ENCODE assay signal across 1 cellular context in the genomic region with DNA sequence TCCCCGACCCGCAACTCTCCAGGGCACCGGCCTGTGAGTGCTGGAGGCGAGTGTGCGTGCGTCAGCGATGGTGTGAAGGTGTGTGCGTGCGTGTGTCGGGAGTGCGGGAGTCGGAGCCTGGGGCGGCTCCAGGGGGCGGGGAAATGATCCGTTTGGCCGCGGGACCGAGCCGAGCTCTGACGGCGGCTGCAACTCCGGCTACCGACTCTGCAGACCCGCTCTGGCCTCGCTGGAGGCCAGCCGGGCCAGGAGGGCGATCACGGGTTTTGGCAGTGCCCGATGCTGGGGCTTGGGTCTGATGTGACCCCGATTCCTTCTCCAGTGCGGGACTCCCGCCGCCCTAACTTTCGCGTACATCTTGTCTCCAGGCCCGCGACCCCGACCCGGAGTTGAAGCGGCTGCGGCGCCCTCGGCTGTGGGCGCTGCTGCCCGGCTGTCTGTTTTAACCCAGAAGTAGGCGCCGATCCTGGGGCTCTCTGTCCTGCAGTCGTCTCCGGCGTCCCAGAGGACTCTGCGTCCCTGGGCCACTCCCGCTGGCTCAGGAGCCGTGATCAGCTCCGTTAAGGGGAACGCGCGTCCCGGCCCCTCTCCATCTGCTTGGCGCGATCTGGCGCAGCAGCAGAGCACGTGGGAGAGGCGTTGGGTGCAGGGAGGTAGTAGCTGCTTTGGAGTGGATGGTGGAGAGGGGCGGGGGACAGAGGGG.
A peak's percentile ranks its signal among the peaks of the same experiment; 100 is the strongest.
TF ChIP-seq lines count a peak whose summit lies in the region.

No MANE protein-coding gene starts in this region.

TF ChIP-seq in HEK293, 187 proteins besides CTCF, POLR2A, EP300 and RAD21 (continued from another document and continues in another):
- TF ChIP-seq ZNF146 (tag by site-specific recombination; IDR thresholded peaks at IDR 0.05) (0 out of 2 replicates have a peak, but pooled peaks have one; percentile 14), ZNF2 (tag by site-specific recombination; IDR thresholded peaks at IDR 0.05) (0 out of 2 replicates have a peak, but pooled peaks have one; percentile 14), KLF16 (tag by site-specific recombination; IDR thresholded peaks at IDR 0.05) (no peak), ZNF175 (tag by site-specific recombination; IDR thresholded peaks at IDR 0.05) (no peak), ZNF10 (tag by site-specific recombination; IDR thresholded peaks at IDR 0.05) (no peak), OVOL3 (tag by site-specific recombination; IDR thresholded peaks at IDR 0.05) (no peak), ZNF423 (tag by site-specific recombination; IDR thresholded peaks at IDR 0.05) (no peak), KLF10 (tag by site-specific recombination; IDR thresholded peaks at IDR 0.05) (no peak), MZF1 (tag by site-specific recombination; IDR thresholded peaks at IDR 0.05; ENCODE audit: borderline replicate concordance) (no peak), SP3 (tag by site-specific recombination; IDR thresholded peaks at IDR 0.05) (no peak; the same call in 1 of the 2 replicates), ZNF202 (tag by site-specific recombination; IDR thresholded peaks at IDR 0.05; ENCODE audit: borderline replicate concordance) (no peak), OSR2 (tag by site-specific recombination; IDR thresholded peaks at IDR 0.05) (no peak), ZFP41 (tag by site-specific recombination; IDR thresholded peaks at IDR 0.05; ENCODE audit: borderline replicate concordance) (no peak), ZBTB21 (tag by site-specific recombination; IDR thresholded peaks at IDR 0.05) (peak; percentile 49), KLF9 (tag by site-specific recombination; IDR thresholded peaks at IDR 0.05; ENCODE audit: low read depth) (peak; percentile 66), ZBTB17 (tag by site-specific recombination; IDR thresholded peaks at IDR 0.05) (peak; percentile 94), GLIS1 (tag by site-specific recombination; IDR thresholded peaks at IDR 0.05) (peak; percentile 89), ZNF530 (tag by site-specific recombination; IDR thresholded peaks at IDR 0.05; ENCODE audit: low read depth) (no peak), ZNF266 (tag by site-specific recombination; IDR thresholded peaks at IDR 0.05; ENCODE audit: low read depth) (no peak), ZNF624 (tag by site-specific recombination; IDR thresholded peaks at IDR 0.05) (no peak), ZFP37 (tag by site-specific recombination; IDR thresholded peaks at IDR 0.05) (no peak), REPIN1 (tag by site-specific recombination; IDR thresholded peaks at IDR 0.05; ENCODE audit: low read depth) (no peak), ZNF785 (tag by site-specific recombination; IDR thresholded peaks at IDR 0.05) (no peak), ZNF426 (tag by site-specific recombination; IDR thresholded peaks at IDR 0.05) (no peak), ZNF621 (tag by site-specific recombination; IDR thresholded peaks at IDR 0.05) (no peak), ZNF48 (tag by site-specific recombination; IDR thresholded peaks at IDR 0.05) (no peak), ZNF791 (tag by site-specific recombination; IDR thresholded peaks at IDR 0.05) (no peak), ZNF585B (tag by site-specific recombination; IDR thresholded peaks at IDR 0.05) (no peak), ZNF654 (tag by site-specific recombination; IDR thresholded peaks at IDR 0.05; ENCODE audit: low read depth) (no peak), ZSCAN23 (tag by site-specific recombination; IDR thresholded peaks at IDR 0.05) (no peak), SP2 (tag by site-specific recombination; IDR thresholded peaks at IDR 0.05) (peak; percentile 44; the same call in 1 of the 2 replicates), ZNF169 (tag by site-specific recombination; IDR thresholded peaks at IDR 0.05) (0 out of 2 replicates have a peak, but pooled peaks have one; percentile 16), ZNF121 (tag by site-specific recombination; IDR thresholded peaks at IDR 0.05) (no peak), ZBTB20 (tag by site-specific recombination; IDR thresholded peaks at IDR 0.05) (peak; percentile 53; the same call in 1 of the 2 replicates), ZNF335 (tag by site-specific recombination; conservative IDR thresholded peaks at IDR 0.05) (peak; percentile 65), ZNF24 (tag by site-specific recombination; IDR thresholded peaks at IDR 0.05) (no peak; the same call in 1 of the 2 replicates), ZNF184 (tag by site-specific recombination; IDR thresholded peaks at IDR 0.05) (no peak), ZNF16 (tag by site-specific recombination; IDR thresholded peaks at IDR 0.05; ENCODE audit: low read depth) (no peak), ZNF394 (tag by site-specific recombination; IDR thresholded peaks at IDR 0.05; ENCODE audit: borderline replicate concordance) (no peak)
- TF ChIP-seq, protein P1, sequence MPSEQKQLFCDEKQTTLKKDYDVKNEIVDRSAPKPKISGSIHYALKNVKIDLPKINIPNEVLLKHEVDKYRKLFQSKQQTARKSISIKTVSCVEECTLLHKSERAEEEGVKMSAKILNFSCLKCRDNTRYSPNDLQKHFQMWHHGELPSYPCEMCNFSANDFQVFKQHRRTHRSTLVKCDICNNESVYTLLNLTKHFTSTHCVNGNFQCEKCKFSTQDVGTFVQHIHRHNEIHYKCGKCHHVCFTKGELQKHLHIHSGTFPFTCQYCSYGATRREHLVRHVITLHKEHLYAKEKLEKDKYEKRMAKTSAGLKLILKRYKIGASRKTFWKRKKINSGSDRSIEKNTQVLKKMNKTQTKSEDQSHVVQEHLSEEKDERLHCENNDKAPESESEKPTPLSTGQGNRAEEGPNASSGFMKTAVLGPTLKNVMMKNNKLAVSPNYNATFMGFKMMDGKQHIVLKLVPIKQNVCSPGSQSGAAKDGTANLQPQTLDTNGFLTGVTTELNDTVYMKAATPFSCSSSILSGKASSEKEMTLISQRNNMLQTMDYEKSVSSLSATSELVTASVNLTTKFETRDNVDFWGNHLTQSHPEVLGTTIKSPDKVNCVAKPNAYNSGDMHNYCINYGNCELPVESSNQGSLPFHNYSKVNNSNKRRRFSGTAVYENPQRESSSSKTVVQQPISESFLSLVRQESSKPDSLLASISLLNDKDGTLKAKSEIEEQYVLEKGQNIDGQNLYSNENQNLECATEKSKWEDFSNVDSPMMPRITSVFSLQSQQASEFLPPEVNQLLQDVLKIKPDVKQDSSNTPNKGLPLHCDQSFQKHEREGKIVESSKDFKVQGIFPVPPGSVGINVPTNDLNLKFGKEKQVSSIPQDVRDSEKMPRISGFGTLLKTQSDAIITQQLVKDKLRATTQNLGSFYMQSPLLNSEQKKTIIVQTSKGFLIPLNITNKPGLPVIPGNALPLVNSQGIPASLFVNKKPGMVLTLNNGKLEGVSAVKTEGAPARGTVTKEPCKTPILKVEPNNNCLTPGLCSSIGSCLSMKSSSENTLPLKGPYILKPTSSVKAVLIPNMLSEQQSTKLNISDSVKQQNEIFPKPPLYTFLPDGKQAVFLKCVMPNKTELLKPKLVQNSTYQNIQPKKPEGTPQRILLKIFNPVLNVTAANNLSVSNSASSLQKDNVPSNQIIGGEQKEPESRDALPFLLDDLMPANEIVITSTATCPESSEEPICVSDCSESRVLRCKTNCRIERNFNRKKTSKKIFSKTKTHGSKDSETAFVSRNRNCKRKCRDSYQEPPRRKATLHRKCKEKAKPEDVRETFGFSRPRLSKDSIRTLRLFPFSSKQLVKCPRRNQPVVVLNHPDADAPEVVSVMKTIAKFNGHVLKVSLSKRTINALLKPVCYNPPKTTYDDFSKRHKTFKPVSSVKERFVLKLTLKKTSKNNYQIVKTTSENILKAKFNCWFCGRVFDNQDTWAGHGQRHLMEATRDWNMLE (tag by site-specific recombination; conservative IDR thresholded peaks at IDR 0.05; ENCODE audit: low read depth): no peak
- TF ChIP-seq, protein P2, sequence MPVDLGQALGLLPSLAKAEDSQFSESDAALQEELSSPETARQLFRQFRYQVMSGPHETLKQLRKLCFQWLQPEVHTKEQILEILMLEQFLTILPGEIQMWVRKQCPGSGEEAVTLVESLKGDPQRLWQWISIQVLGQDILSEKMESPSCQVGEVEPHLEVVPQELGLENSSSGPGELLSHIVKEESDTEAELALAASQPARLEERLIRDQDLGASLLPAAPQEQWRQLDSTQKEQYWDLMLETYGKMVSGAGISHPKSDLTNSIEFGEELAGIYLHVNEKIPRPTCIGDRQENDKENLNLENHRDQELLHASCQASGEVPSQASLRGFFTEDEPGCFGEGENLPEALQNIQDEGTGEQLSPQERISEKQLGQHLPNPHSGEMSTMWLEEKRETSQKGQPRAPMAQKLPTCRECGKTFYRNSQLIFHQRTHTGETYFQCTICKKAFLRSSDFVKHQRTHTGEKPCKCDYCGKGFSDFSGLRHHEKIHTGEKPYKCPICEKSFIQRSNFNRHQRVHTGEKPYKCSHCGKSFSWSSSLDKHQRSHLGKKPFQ (tag by site-specific recombination; IDR thresholded peaks at IDR 0.05): peak; percentile 92
- TF ChIP-seq, protein P3, sequence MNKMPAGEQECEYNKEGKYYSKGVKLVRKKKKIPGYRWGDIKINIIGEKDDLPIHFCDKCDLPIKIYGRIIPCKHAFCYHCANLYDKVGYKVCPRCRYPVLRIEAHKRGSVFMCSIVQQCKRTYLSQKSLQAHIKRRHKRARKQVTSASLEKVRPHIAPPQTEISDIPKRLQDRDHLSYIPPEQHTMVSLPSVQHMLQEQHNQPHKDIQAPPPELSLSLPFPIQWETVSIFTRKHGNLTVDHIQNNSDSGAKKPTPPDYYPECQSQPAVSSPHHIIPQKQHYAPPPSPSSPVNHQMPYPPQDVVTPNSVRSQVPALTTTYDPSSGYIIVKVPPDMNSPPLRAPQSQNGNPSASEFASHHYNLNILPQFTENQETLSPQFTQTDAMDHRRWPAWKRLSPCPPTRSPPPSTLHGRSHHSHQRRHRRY (tag by site-specific recombination; IDR thresholded peaks at IDR 0.05): no peak
- TF ChIP-seq, protein P4, sequence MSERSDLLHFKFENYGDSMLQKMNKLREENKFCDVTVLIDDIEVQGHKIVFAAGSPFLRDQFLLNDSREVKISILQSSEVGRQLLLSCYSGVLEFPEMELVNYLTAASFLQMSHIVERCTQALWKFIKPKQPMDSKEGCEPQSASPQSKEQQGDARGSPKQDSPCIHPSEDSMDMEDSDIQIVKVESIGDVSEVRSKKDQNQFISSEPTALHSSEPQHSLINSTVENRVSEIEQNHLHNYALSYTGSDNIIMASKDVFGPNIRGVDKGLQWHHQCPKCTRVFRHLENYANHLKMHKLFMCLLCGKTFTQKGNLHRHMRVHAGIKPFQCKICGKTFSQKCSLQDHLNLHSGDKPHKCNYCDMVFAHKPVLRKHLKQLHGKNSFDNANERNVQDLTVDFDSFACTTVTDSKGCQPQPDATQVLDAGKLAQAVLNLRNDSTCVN (tag by site-specific recombination; optimal IDR thresholded peaks at IDR 0.05): peak; percentile 90
- TF ChIP-seq, protein P5, sequence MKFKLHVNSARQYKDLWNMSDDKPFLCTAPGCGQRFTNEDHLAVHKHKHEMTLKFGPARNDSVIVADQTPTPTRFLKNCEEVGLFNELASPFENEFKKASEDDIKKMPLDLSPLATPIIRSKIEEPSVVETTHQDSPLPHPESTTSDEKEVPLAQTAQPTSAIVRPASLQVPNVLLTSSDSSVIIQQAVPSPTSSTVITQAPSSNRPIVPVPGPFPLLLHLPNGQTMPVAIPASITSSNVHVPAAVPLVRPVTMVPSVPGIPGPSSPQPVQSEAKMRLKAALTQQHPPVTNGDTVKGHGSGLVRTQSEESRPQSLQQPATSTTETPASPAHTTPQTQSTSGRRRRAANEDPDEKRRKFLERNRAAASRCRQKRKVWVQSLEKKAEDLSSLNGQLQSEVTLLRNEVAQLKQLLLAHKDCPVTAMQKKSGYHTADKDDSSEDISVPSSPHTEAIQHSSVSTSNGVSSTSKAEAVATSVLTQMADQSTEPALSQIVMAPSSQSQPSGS (tag by site-specific recombination; IDR thresholded peaks at IDR 0.05; ENCODE audit: low read depth): no peak
- TF ChIP-seq, protein P6, sequence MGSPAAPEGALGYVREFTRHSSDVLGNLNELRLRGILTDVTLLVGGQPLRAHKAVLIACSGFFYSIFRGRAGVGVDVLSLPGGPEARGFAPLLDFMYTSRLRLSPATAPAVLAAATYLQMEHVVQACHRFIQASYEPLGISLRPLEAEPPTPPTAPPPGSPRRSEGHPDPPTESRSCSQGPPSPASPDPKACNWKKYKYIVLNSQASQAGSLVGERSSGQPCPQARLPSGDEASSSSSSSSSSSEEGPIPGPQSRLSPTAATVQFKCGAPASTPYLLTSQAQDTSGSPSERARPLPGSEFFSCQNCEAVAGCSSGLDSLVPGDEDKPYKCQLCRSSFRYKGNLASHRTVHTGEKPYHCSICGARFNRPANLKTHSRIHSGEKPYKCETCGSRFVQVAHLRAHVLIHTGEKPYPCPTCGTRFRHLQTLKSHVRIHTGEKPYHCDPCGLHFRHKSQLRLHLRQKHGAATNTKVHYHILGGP (tag by site-specific recombination; IDR thresholded peaks at IDR 0.05): no peak
- TF ChIP-seq, protein P7, sequence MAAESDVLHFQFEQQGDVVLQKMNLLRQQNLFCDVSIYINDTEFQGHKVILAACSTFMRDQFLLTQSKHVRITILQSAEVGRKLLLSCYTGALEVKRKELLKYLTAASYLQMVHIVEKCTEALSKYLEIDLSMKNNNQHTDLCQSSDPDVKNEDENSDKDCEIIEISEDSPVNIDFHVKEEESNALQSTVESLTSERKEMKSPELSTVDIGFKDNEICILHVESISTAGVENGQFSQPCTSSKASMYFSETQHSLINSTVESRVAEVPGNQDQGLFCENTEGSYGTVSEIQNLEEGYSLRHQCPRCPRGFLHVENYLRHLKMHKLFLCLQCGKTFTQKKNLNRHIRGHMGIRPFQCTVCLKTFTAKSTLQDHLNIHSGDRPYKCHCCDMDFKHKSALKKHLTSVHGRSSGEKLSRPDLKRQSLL (tag by site-specific recombination; IDR thresholded peaks at IDR 0.05): peak; percentile 61; the same call in 1 of the 2 replicates
- TF ChIP-seq, protein P8, sequence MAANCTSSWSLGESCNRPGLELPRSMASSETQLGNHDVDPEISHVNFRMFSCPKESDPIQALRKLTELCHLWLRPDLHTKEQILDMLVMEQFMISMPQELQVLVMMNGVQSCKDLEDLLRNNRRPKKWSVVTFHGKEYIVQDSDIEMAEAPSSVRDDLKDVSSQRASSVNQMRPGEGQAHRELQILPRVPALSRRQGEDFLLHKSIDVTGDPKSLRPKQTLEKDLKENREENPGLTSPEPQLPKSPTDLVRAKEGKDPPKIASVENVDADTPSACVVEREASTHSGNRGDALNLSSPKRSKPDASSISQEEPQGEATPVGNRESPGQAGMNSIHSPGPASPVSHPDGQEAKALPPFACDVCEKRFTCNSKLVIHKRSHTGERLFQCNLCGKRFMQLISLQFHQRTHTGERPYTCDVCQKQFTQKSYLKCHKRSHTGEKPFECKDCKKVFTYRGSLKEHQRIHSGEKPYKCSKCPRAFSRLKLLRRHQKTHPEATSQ (tag by site-specific recombination; IDR thresholded peaks at IDR 0.05): 0 out of 2 replicates have a peak, but pooled peaks have one; percentile 13
- TF ChIP-seq, protein P9, sequence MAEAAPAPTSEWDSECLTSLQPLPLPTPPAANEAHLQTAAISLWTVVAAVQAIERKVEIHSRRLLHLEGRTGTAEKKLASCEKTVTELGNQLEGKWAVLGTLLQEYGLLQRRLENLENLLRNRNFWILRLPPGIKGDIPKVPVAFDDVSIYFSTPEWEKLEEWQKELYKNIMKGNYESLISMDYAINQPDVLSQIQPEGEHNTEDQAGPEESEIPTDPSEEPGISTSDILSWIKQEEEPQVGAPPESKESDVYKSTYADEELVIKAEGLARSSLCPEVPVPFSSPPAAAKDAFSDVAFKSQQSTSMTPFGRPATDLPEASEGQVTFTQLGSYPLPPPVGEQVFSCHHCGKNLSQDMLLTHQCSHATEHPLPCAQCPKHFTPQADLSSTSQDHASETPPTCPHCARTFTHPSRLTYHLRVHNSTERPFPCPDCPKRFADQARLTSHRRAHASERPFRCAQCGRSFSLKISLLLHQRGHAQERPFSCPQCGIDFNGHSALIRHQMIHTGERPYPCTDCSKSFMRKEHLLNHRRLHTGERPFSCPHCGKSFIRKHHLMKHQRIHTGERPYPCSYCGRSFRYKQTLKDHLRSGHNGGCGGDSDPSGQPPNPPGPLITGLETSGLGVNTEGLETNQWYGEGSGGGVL (tag by site-specific recombination; IDR thresholded peaks at IDR 0.05): peak; percentile 72
